Comparison of ENCODE assay signal across 31 cellular contexts in genomic region chr13:111927181-111927540, GRCh38.
"Had no signal": no experiment of that assay in that cellular context is flagged by ENCODE, and none has a peak within 500 bp of the region (broad histone marks: within the 10 kb centered on the region; RNA-seq: fewer than 3 reads in every experiment).

No MANE protein-coding gene starts in this region.

- H3K27ac ChIP-seq: brain microvascular endothelial cell, Peyer's patch, SJSA1 had no signal

- H3K27me3 Mint-ChIP-seq: activated CD4-positive, alpha-beta T cell treated with anti-CD3 and anti-CD28 coated beads, Interleukin-2, amount 10 ng/mL, durations not matched to agents 24 days and 14 days; activated CD8-positive, alpha-beta T cell treated with anti-CD3 and anti-CD28 coated beads for 36 hours; activated naive CD4-positive, alpha-beta T cell treated with anti-CD3 and anti-CD28 coated beads, Interleukin-2, amount 10 ng/mL, durations not matched to agents 7 days and 5 days; activated naive CD8-positive, alpha-beta T cell; IgD-negative memory B cell had no signal

- H3K4me3 Mint-ChIP-seq: activated CD4-positive, alpha-beta T cell treated with anti-CD3 and anti-CD28 coated beads, Interleukin-2, amount 10 ng/mL, durations not matched to agents 24 days and 14 days; activated CD8-positive, alpha-beta T cell treated with anti-CD3 and anti-CD28 coated beads for 36 hours; activated naive CD4-positive, alpha-beta T cell treated with anti-CD3 and anti-CD28 coated beads, Interleukin-2, amount 10 ng/mL, durations not matched to agents 7 days and 5 days; activated naive CD8-positive, alpha-beta T cell; activated T-cell treated with anti-CD3 and anti-CD28 coated beads, Interleukin-2, amount 50 U/mL, for 24 hours; IgD-negative memory B cell; T-helper 1 cell treated with Interleukin-12 subunit alpha and Interleukin-12 subunit beta and Interleukin-4 antibody, amounts not matched to agents 30 μg/mL and 1 μg/mL, for 36 hours; T-helper 2 cell treated with Interferon-gamma antibody and Interleukin-4, amounts not matched to agents 5 μg/mL and 100 μg/mL, for 36 hours had no signal

- H3K4me1 ChIP-seq: Peyer's patch, SJSA1 had no signal

- H3K36me3 ChIP-seq: brain microvascular endothelial cell, MG63, Peyer's patch, SJSA1 had no signal

- DNase-seq: activated CD4-positive, alpha-beta T cell treated with anti-CD3 and anti-CD28 coated beads, Interleukin-2, amount 10 ng/mL, durations not matched to agents 24 days and 14 days; activated CD4-positive, alpha-beta T cell treated with anti-CD3 and anti-CD28 coated beads, Interleukin-2, amount 50 U/mL, for 4 hours; activated CD8-positive, alpha-beta T cell treated with anti-CD3 and anti-CD28 coated beads for 36 hours; activated naive CD4-positive, alpha-beta T cell treated with anti-CD3 and anti-CD28 coated beads, Interleukin-2, amount 10 ng/mL, durations not matched to agents 7 days and 5 days; activated T-cell treated with anti-CD3 and anti-CD28 coated beads, Interleukin-2, amount 50 U/mL, for 24 hours; amniotic stem cell; aorta; brain microvascular endothelial cell; Kasumi-1; KBM-7; MG63; NCI-H1048; NCI-H1105 treated with DMSO at 0.1 percent for 48 hours; NCI-H1436; NCI-H1694; NCI-H1930; NCI-H510A; NCI-H526; NCI-H748 treated with DMSO at 0.1 percent for 48 hours; NK-92 treated with Interleukin-12 subunit alpha and Interleukin-12 subunit beta, amount 100 ng/mL, for 24 hours; PC-3; RPMI8226; SHP77 treated with DMSO at 0.1 percent for 48 hours; SK-N-SH had no signal

- ATAC-seq: activated CD8-positive, alpha-beta T cell treated with anti-CD3 and anti-CD28 coated beads for 36 hours; PC-3 had no signal

- H3K27me3 ChIP-seq: brain microvascular endothelial cell, MG63, Peyer's patch had no signal

- H3K9me3 ChIP-seq: MG63, SJSA1, SK-N-SH had no signal

- H3K4me3 ChIP-seq: MG63, Peyer's patch, SJSA1 had no signal

- H3K27ac Mint-ChIP-seq: activated CD4-positive, alpha-beta T cell treated with anti-CD3 and anti-CD28 coated beads, Interleukin-2, amount 10 ng/mL, durations not matched to agents 24 days and 14 days; activated CD8-positive, alpha-beta T cell treated with anti-CD3 and anti-CD28 coated beads for 36 hours; activated naive CD4-positive, alpha-beta T cell treated with anti-CD3 and anti-CD28 coated beads, Interleukin-2, amount 10 ng/mL, durations not matched to agents 7 days and 5 days; activated naive CD8-positive, alpha-beta T cell; activated T-cell treated with anti-CD3 and anti-CD28 coated beads, Interleukin-2, amount 50 U/mL, for 24 hours; activated T-helper 2 cell treated with anti-CD3 and anti-CD28 coated beads, Interferon-gamma antibody, Interleukin-2, Interleukin-4, amounts not matched to agents 10 μg/mL and 5 μg/mL and 100 μg/mL, durations not matched to agents 14 hours and 24 hours and 36 hours; IgD-negative memory B cell; T-helper 1 cell treated with Interleukin-12 subunit alpha and Interleukin-12 subunit beta and Interleukin-4 antibody, amounts not matched to agents 30 μg/mL and 1 μg/mL, for 36 hours; T-helper 2 cell treated with Interferon-gamma antibody and Interleukin-4, amounts not matched to agents 5 μg/mL and 100 μg/mL, for 36 hours had no signal

- H3K36me3 Mint-ChIP-seq: activated naive CD4-positive, alpha-beta T cell treated with anti-CD3 and anti-CD28 coated beads, Interleukin-2, amount 10 ng/mL, durations not matched to agents 7 days and 5 days; activated naive CD8-positive, alpha-beta T cell; IgD-negative memory B cell had no signal

- H3K4me1 Mint-ChIP-seq: activated CD4-positive, alpha-beta T cell treated with anti-CD3 and anti-CD28 coated beads, Interleukin-2, amount 10 ng/mL, durations not matched to agents 24 days and 14 days; activated naive CD4-positive, alpha-beta T cell treated with anti-CD3 and anti-CD28 coated beads, Interleukin-2, amount 10 ng/mL, durations not matched to agents 7 days and 5 days; IgD-negative memory B cell had no signal
